In the genomic region with DNA sequence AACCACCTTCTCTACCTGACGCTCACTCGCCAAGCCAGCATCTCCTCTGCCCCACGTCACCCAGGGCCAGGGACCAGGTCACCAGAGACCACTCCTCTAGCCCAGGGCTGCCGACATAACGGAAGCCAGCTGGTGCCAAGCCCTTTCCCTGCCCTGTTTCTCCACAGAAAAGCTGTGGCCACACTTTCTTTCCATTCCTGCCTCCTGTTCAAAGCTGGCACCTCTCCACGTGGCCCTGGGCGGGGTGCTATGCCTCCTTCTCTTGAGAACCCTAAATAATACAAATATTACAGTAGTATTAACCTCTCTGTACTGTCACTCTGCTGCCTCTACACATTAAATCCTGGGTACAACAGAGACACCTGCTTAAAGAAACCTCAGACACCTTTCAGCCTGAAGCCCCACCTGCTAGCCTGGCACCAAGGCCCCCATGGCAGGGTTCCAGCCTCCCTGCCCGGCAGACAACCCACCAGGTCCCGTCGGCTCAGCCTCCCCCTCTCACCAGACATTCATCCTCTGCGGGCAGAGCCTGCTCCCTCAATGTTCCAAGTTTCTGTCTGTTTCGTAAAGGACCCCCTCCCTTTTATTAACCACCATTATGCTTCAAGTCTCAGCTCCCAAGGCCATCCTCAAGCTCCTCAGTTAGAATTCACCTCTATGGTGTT, we compare ENCODE assay signal across 12 cellular contexts.
"Had no signal": no experiment of that assay in that cellular context is flagged by ENCODE, and none has a peak within 500 bp of the region (broad histone marks: within the 10 kb centered on the region; RNA-seq: fewer than 3 reads in every experiment).

No MANE protein-coding gene starts in this region.

- H3K9me3 Mint-ChIP-seq: activated naive CD8-positive, alpha-beta T cell treated with anti-CD3 and anti-CD28 coated beads, Interleukin-2, amount 10 ng/mL, durations not matched to agents 7 days and 5 days; activated T-cell treated with anti-CD3 and anti-CD28 coated beads, Interleukin-2, amount 50 U/mL, for 4 hours; nephron; stimulated activated naive CD8-positive, alpha-beta T cell treated with anti-CD3 and anti-CD28 coated beads, Interleukin-15, amount 100 ng/mL, for 72 hours had no signal

- H3K27ac Mint-ChIP-seq: activated CD8-positive, alpha-beta memory T cell treated with anti-CD3 and anti-CD28 coated beads, Interleukin-2, amount 10 ng/mL, durations not matched to agents 7 days and 5 days; activated naive CD8-positive, alpha-beta T cell treated with anti-CD3 and anti-CD28 coated beads, Interleukin-2, amount 10 ng/mL, durations not matched to agents 7 days and 5 days had no signal

- H3K4me3 ChIP-seq: ascending aorta, gastroesophageal sphincter, ovary, thoracic aorta had no signal

- H3K4me3 Mint-ChIP-seq: activated CD8-positive, alpha-beta memory T cell treated with anti-CD3 and anti-CD28 coated beads, Interleukin-2, amount 10 ng/mL, durations not matched to agents 7 days and 5 days; activated naive CD8-positive, alpha-beta T cell treated with anti-CD3 and anti-CD28 coated beads, Interleukin-2, amount 10 ng/mL, durations not matched to agents 7 days and 5 days; activated T-cell treated with anti-CD3 and anti-CD28 coated beads, Interleukin-2, amount 50 U/mL, for 4 hours; nephron; stimulated activated naive CD8-positive, alpha-beta T cell treated with anti-CD3 and anti-CD28 coated beads, Interleukin-15, amount 100 ng/mL, for 72 hours had no signal

- ATAC-seq: activated CD4-positive, CD25-positive, alpha-beta regulatory T cell treated with anti-CD3 and anti-CD28 coated beads, Interleukin-2, amount 50 U/mL, for 24 hours; activated T-cell treated with anti-CD3 and anti-CD28 coated beads, Interleukin-2, amount 50 U/mL, for 4 hours; gastroesophageal sphincter; stimulated activated naive CD8-positive, alpha-beta T cell treated with anti-CD3 and anti-CD28 coated beads, Interleukin-15, amount 100 ng/mL, for 72 hours had no signal

- H3K27me3 ChIP-seq: ascending aorta, gastroesophageal sphincter, ovary had no signal

- H3K27ac ChIP-seq: ascending aorta, gastroesophageal sphincter, ovary, thoracic aorta had no signal

- DNase-seq: cortex of kidney; effector memory CD4-positive, alpha-beta T cell; ovary had no signal

- H3K36me3 ChIP-seq: ovary had no signal

- H3K9me3 ChIP-seq: ascending aorta, gastroesophageal sphincter, ovary, thoracic aorta had no signal

- H3K4me1 Mint-ChIP-seq: activated naive CD8-positive, alpha-beta T cell treated with anti-CD3 and anti-CD28 coated beads, Interleukin-2, amount 10 ng/mL, durations not matched to agents 7 days and 5 days; stimulated activated naive CD8-positive, alpha-beta T cell treated with anti-CD3 and anti-CD28 coated beads, Interleukin-15, amount 100 ng/mL, for 72 hours had no signal

- H3K27me3 Mint-ChIP-seq: activated CD8-positive, alpha-beta memory T cell treated with anti-CD3 and anti-CD28 coated beads, Interleukin-2, amount 10 ng/mL, durations not matched to agents 7 days and 5 days; activated naive CD8-positive, alpha-beta T cell treated with anti-CD3 and anti-CD28 coated beads, Interleukin-2, amount 10 ng/mL, durations not matched to agents 7 days and 5 days; stimulated activated naive CD8-positive, alpha-beta T cell treated with anti-CD3 and anti-CD28 coated beads, Interleukin-15, amount 100 ng/mL, for 72 hours had no signal
